Comparison of ENCODE assay signal across 22 cellular contexts in the genomic region with DNA sequence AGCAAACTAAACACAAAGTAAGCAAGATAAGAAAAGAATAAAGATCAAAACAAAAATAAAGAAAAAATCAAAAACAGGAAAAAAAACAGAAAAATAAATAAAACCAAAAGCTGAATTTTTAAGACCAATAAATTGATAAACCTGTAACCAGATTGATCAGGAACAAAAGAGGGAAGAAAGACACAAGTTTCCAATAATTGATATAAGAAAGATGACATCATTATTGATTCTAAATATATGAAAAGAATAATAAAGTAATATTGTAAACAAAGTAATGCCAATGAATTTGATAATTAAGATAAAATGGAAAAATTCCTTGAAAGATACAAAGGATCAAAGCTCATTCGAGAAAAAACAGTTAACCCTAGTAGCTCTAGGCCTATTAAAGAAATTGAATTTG.
"Had no signal": no experiment of that assay in that cellular context is flagged by ENCODE, and none has a peak within 500 bp of the region (broad histone marks: within the 10 kb centered on the region; RNA-seq: fewer than 3 reads in every experiment).

No MANE protein-coding gene starts in this region.

- H3K27me3 ChIP-seq: MG63, SJSA1 had no signal

- H3K4me3 ChIP-seq: MG63, SJSA1, SK-N-MC had no signal

- H3K36me3 ChIP-seq: MG63, SJSA1 had no signal

- DNase-seq: IMR-90, Karpas-422, KG1, MG63, NCI-H1092, NCI-H1436, NCI-H187, NCI-H2029, NCI-H2081 treated with DMSO at 0.1 percent for 48 hours, NCI-H2171, NCI-H226, NCI-H446, NCI-H510A, NCI-H524 treated with DMSO at 0.1 percent for 48 hours, NCI-H69, NCI-H774, Right ventricle myocardium superior, RPMI8226, SIG-M5 had no signal

- FAIRE-seq: RCC 7860 had no signal

- H3K27ac ChIP-seq: SJSA1, SK-N-MC had no signal

- H3K9me3 ChIP-seq: MG63 had no signal

- H3K4me1 ChIP-seq: SJSA1 had no signal
